15 cellular contexts compared by ENCODE assay signal in the genomic region with DNA sequence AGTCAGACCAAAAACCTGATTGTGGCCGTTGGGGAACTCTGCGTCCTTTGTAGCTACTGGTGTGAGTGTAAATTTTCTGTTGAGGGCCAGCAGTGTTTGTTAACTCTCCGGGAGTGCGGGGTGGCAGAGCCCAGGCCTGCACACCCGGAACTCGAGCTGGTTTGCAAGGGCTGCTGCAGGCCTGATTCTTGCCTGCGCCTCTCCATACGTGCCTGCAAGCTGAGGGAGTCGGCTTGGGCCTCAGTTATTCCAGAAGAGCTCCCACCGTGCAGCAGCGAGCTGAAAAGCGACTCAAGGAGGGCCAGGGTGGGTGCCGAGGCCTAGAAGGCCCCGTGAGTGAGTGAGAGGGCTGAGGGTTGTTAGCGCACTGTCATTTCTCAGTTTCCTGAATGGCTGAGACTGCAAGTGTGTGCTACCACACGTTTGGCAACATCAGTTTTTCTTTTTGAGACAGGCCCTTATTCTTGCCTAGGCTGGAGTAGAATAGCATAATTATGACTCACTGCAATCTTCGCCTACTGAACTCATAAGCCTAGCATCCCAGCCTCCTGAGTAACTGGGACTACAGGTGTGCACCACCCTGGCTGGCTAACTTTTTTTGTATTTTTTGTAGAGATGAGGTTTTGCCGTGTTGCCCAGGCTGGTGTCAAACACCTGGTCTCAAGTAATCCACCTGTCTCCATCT. TPM values are rescaled to one million over a fixed set of nuclear protein-coding genes. Genes with fewer than 3 reads are reported as not detected.
"Had no signal": no experiment of that assay in that cellular context is flagged by ENCODE, and none has a peak within 500 bp of the region (broad histone marks: within the 10 kb centered on the region; RNA-seq: fewer than 3 reads in every experiment).

No MANE protein-coding gene starts in this region.

- H3K4me3 ChIP-seq: adrenal gland, ovary had no signal

- H3K36me3 ChIP-seq: adrenal gland, ovary had no signal

- ATAC-seq: left lobe of liver; natural killer cell treated with Interleukin-12 subunit alpha and Interleukin-12 subunit beta and Interleukin-15 and Interleukin-18, amount 100 ng/mL, for 72 hours; stimulated activated naive CD8-positive, alpha-beta T cell treated with anti-CD3 and anti-CD28 coated beads, Interleukin-15, amount 100 ng/mL, for 72 hours; T-helper 17 cell had no signal

- DNase-seq: activated CD4-positive, alpha-beta T cell treated with anti-CD3 and anti-CD28 coated beads, Interleukin-2, amount 10 ng/mL, durations not matched to agents 7 days and 5 days; activated CD4-positive, CD25-positive, alpha-beta regulatory T cell; activated naive CD4-positive, alpha-beta T cell treated with anti-CD3 and anti-CD28 coated beads, Interleukin-2, amount 50 U/mL, for 16 hours; activated T-cell treated with anti-CD3 and anti-CD28 coated beads, Interleukin-2, amount 50 U/mL, for 1 hour; effector memory CD4-positive, alpha-beta T cell; erythroblast; ovary; stimulated activated CD4-positive, alpha-beta T cell treated with anti-CD3 and anti-CD28 coated beads, Interleukin-15, amount 100 ng/mL, for 24 hours; stimulated activated CD4-positive, alpha-beta T cell treated with anti-CD3 and anti-CD28 coated beads, Interleukin-4, amount 100 ng/mL, for 24 hours; stimulated activated naive CD8-positive, alpha-beta T cell treated with anti-CD3 and anti-CD28 coated beads, Interleukin-15, amount 100 ng/mL, for 72 hours; T-helper 17 cell had no signal

- H3K9me3 ChIP-seq: adrenal gland, ovary, testis had no signal

- H3K27me3 ChIP-seq: adrenal gland, ovary, testis had no signal

- H3K27ac ChIP-seq: adrenal gland, ovary, testis had no signal

- H3K4me1 ChIP-seq: adrenal gland had no signal

RNA-seq across cellular contexts. Expression of a gene that starts 33.9 kb away (rescaled TPM):
- total RNA-seq: activated CD4-positive, alpha-beta T cell treated with anti-CD3 and anti-CD28 coated beads, Interleukin-2, amount 10 ng/mL, durations not matched to agents 7 days and 5 days had no signal
